Comparison of ENCODE assay signal across 30 cellular contexts in genomic region chr2:150350500-150350899, GRCh38.
"Had no signal": no experiment of that assay in that cellular context is flagged by ENCODE, and none has a peak within 500 bp of the region (broad histone marks: within the 10 kb centered on the region; RNA-seq: fewer than 3 reads in every experiment).

No MANE protein-coding gene starts in this region.

- DNase-seq: activated B cell treated with CpG ODN at 0.5 μM for 24 hours; activated CD4-positive, alpha-beta memory T cell treated with anti-CD3 and anti-CD28 coated beads for 36 hours; activated CD4-positive, alpha-beta T cell treated with anti-CD3 and anti-CD28 coated beads for 4 hours; activated CD4-positive, alpha-beta T cell treated with anti-CD3 and anti-CD28 coated beads, Interleukin-2, amount 10 ng/mL, durations not matched to agents 24 days and 14 days; activated CD4-positive, alpha-beta T cell treated with anti-CD3 and anti-CD28 coated beads, Interleukin-2, amount 50 U/mL, for 1 hour; activated CD4-positive, alpha-beta T cell treated with anti-CD3 and anti-CD28 coated beads, Interleukin-2, amount 50 U/mL, for 4 hours; activated CD4-positive, CD25-positive, alpha-beta regulatory T cell treated with anti-CD3 and anti-CD28 coated beads, Interleukin-2, amount 50 U/mL, for 72 hours; activated CD8-positive, alpha-beta memory T cell treated with anti-CD3 and anti-CD28 coated beads, Interleukin-2, amount 50 U/mL, for 4 hours; activated CD8-positive, alpha-beta T cell treated with anti-CD3 and anti-CD28 coated beads for 36 hours; activated effector memory CD4-positive, alpha-beta T cell treated with anti-CD3 and anti-CD28 coated beads, Interleukin-2, amount 50 U/mL, for 16 hours; activated gamma-delta T cell treated with Interleukin-2 at 50 U/mL for 16 hours; activated naive CD4-positive, alpha-beta T cell; activated naive CD4-positive, alpha-beta T cell treated with anti-CD3 and anti-CD28 coated beads for 36 hours; activated naive CD4-positive, alpha-beta T cell treated with anti-CD3 and anti-CD28 coated beads, Interleukin-2, amount 50 U/mL, for 16 hours; activated naive CD8-positive, alpha-beta T cell treated with anti-CD3 and anti-CD28 coated beads for 36 hours; activated T-cell treated with anti-CD3 and anti-CD28 coated beads for 4 hours; activated T-cell treated with anti-CD3 and anti-CD28 coated beads, Interleukin-2, amount 50 U/mL, for 1 hour; activated T-cell treated with anti-CD3 and anti-CD28 coated beads, Interleukin-2, amount 50 U/mL, for 4 hours; activated T-cell treated with anti-CD3 and anti-CD28 coated beads, Interleukin-2, amount 50 U/mL, for 72 hours; adrenal gland; amniotic stem cell; aorta; body of pancreas; brain microvascular endothelial cell; central memory CD4-positive, alpha-beta T cell; T-helper 1 cell; T-helper 2 cell; T-helper 9 cell had no signal

- H3K4me3 ChIP-seq: adrenal gland, body of pancreas, breast epithelium had no signal

- H3K4me1 ChIP-seq: adrenal gland, body of pancreas, breast epithelium had no signal

- H3K9me3 ChIP-seq: adrenal gland, body of pancreas, breast epithelium had no signal

- H3K36me3 ChIP-seq: adrenal gland, brain microvascular endothelial cell, breast epithelium had no signal

- H3K27ac ChIP-seq: adrenal gland, body of pancreas, brain microvascular endothelial cell, breast epithelium, VCaP had no signal

- H3K27me3 ChIP-seq: adrenal gland, body of pancreas, brain microvascular endothelial cell, breast epithelium had no signal
